8 cellular contexts compared by ENCODE assay signal in genomic region chr17:64506576-64507417, GRCh38. TPM values are rescaled to one million over a fixed set of nuclear protein-coding genes. Genes with fewer than 3 reads are reported as not detected.
DNase-seq lines count a peak whose midpoint lies in the region; TF ChIP-seq lines count a peak whose summit lies in the region.

TSS of gene CEP95 (plus strand) at chr17:64506977. CDS start at chr17:64507098, 121 bp downstream.

- peak within 1 kb of the TSS; percentile 100 for H3K27ac Mint-ChIP-seq in activated naive CD4-positive, alpha-beta T cell treated with anti-CD3 and anti-CD28 coated beads, Interleukin-2, amount 10 ng/mL, durations not matched to agents 7 days and 5 days
- peak within 1 kb of the TSS; percentile 100 for H3K27ac Mint-ChIP-seq in osteocyte (ENCODE audit: unreplicated experiment)

- peaks cover 63% of the 10 kb centered on the region for H3K4me1 Mint-ChIP-seq in activated naive CD4-positive, alpha-beta T cell treated with anti-CD3 and anti-CD28 coated beads, Interleukin-2, amount 10 ng/mL, durations not matched to agents 7 days and 5 days
- H3K4me1 Mint-ChIP-seq in osteocyte (ENCODE audit: unreplicated experiment), result peaks cover 38% of the 10 kb centered on the region

- CTCF ChIA-PET in activated naive CD4-positive, alpha-beta T cell treated with anti-CD3 and anti-CD28 coated beads, Interleukin-2, amount 10 ng/mL, durations not matched to agents 7 days and 5 days (lab: Charles Lee), result interaction anchor here (0.6 to 4.6 kb wide), 6 partner anchors 11 to 89 kb away, joined by 3 to 27 read pairs (median 4); partner anchors contain the start of gene POLG2

- H3K27me3 ChIP-seq in thymus (ENCODE audit: control insufficient read depth, insufficient read depth), result no peaks in the 10 kb centered on the region

- H3K27me3 Mint-ChIP-seq in activated naive CD4-positive, alpha-beta T cell treated with anti-CD3 and anti-CD28 coated beads, Interleukin-2, amount 10 ng/mL, durations not matched to agents 7 days and 5 days, result peaks cover 9% of the 10 kb centered on the region
- H3K27me3 Mint-ChIP-seq in osteocyte (ENCODE audit: unreplicated experiment), result no peaks in the 10 kb centered on the region

- peak within 1 kb of the TSS; percentile 100 for H3K9ac ChIP-seq in SK-N-MC (ENCODE audit: insufficient read length)

- WGBS in thymus, result under 1% methylated on average over 77 of the region's 77 CpGs

- H3K27ac ChIP-seq in SK-N-MC, result peak within 1 kb of the TSS; percentile 99
- peak within 1 kb of the TSS; percentile 97 for H3K27ac ChIP-seq in thymus (ENCODE audit: low read depth)

- H3K9me3 Mint-ChIP-seq in activated naive CD4-positive, alpha-beta T cell treated with anti-CD3 and anti-CD28 coated beads, Interleukin-2, amount 10 ng/mL, durations not matched to agents 7 days and 5 days, result no peaks in the 10 kb centered on the region
- no peaks in the 10 kb centered on the region for H3K9me3 Mint-ChIP-seq in osteocyte (ENCODE audit: unreplicated experiment)

- DNase-seq in GM04503 (ENCODE audit: low read depth) (peak; percentile 89), HFF-Myc (ENCODE audit: extremely low read depth, low read depth) (peak; percentile 88), NCI-H1048 (lab: John Stamatoyannopoulos, UW) (peak; percentile 92), SK-N-MC (ENCODE audit: low read depth, low spot score) (peak; percentile 91), germinal center (ENCODE audit: low spot score) (peak; percentile 94), osteocyte (ENCODE audit: extremely low spot score, unreplicated experiment) (peak; percentile 99)
- DNase-seq in activated naive CD4-positive, alpha-beta T cell treated with anti-CD3 and anti-CD28 coated beads, Interleukin-2, amount 10 ng/mL, durations not matched to agents 7 days and 5 days, result peak; percentile 97

- H3K4me3 ChIP-seq in HFF-Myc (replicated peaks; ENCODE audit: low read depth, low read length) (peak within 1 kb of the TSS; percentile 98), SK-N-MC (peak within 1 kb of the TSS; percentile 90), thymus (ENCODE audit: low read length) (peak within 1 kb of the TSS; percentile 87)

- no peak for TF ChIP-seq CTCF in HFF-Myc (IDR thresholded peaks at IDR 0.05; ENCODE audit: low read depth, low read length, missing control alignments)
- TF ChIP-seq CTCF in osteocyte (IDR thresholded peaks at IDR 0.05), result no peak

- H3K36me3 ChIP-seq in SK-N-MC (ENCODE audit: insufficient read depth, low read length) (peaks cover 71% of the 10 kb centered on the region), thymus (ENCODE audit: control insufficient read depth, insufficient read depth) (peaks cover 29% of the 10 kb centered on the region)

- H3K36me3 Mint-ChIP-seq in activated naive CD4-positive, alpha-beta T cell treated with anti-CD3 and anti-CD28 coated beads, Interleukin-2, amount 10 ng/mL, durations not matched to agents 7 days and 5 days, result peaks cover 67% of the 10 kb centered on the region
- H3K36me3 Mint-ChIP-seq in osteocyte (ENCODE audit: unreplicated experiment), result peaks cover 54% of the 10 kb centered on the region

- H3K9me3 ChIP-seq in SK-N-MC (ENCODE audit: low read depth, low read length) (no peaks in the 10 kb centered on the region), thymus (ENCODE audit: control insufficient read depth) (no peaks in the 10 kb centered on the region)

- peaks cover 10% of the 10 kb centered on the region for H3K4me1 ChIP-seq in thymus (ENCODE audit: control insufficient read depth, insufficient read depth, low read length)

- peak within 1 kb of the TSS; percentile 95 for H3K4me3 Mint-ChIP-seq in activated naive CD4-positive, alpha-beta T cell treated with anti-CD3 and anti-CD28 coated beads, Interleukin-2, amount 10 ng/mL, durations not matched to agents 7 days and 5 days
- peak within 1 kb of the TSS; percentile 100 for H3K4me3 Mint-ChIP-seq in osteocyte (ENCODE audit: unreplicated experiment)

RNA-seq across cellular contexts. Expression of gene CEP95, which starts in this region (rescaled TPM):
- 47.8 and 53.5 TPM in 2 replicates for total RNA-seq in osteocyte
- polyA plus RNA-seq in thymus, result 126 TPM

Comparison
In these comparisons a context has a peak if more than half of its experiments do, and no peak if none do; other contexts are left out.
1. Peak in every context shown above with its lines: DNase-seq, H3K4me3 ChIP-seq and H3K27ac ChIP-seq.